ENCODE assay signal across 17 cellular contexts in the genomic region with DNA sequence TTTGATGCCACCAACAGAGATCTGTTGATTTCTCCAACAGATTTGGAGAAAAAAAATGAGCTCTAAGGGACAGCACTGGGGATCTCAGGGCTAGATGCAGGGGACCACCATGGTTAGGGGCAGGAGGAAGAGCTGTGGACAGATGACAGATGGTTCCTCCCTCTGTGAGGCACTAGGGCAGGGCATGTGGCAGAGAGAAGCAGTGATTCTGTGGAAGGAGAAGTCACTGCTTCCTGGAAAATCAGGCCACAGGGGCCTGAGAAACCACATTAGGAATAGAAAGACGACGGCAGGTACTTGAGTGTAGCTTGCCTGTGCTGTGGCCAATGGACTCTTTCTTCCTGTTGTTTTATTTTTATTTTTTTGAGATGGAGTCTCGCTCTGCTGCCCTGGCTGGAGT.
"Had no signal": no experiment of that assay in that cellular context is flagged by ENCODE, and none has a peak within 500 bp of the region (broad histone marks: within the 10 kb centered on the region; RNA-seq: fewer than 3 reads in every experiment).

No MANE protein-coding gene starts in this region.

- DNase-seq: activated CD4-positive, alpha-beta memory T cell treated with anti-CD3 and anti-CD28 coated beads, Interleukin-2, amount 10 ng/mL, durations not matched to agents 7 days and 5 days; activated CD4-positive, alpha-beta T cell treated with anti-CD3 and anti-CD28 coated beads for 48 hours; activated CD4-positive, CD25-positive, alpha-beta regulatory T cell; activated CD8-positive, alpha-beta memory T cell treated with anti-CD3 and anti-CD28 coated beads, Interleukin-2, amount 10 ng/mL, durations not matched to agents 7 days and 5 days; activated naive CD4-positive, alpha-beta T cell; activated naive CD8-positive, alpha-beta T cell treated with anti-CD3 and anti-CD28 coated beads for 36 hours; amniotic stem cell; effector memory CD8-positive, alpha-beta T cell; left cardiac atrium; midbrain; stimulated activated CD4-positive, alpha-beta T cell treated with anti-CD3 and anti-CD28 coated beads, Interleukin-2, amount 100 ng/mL, for 24 hours; transverse colon had no signal

- FAIRE-seq: islet of Langerhans had no signal

- H3K4me3 ChIP-seq: hepatocyte, lung, prostate gland, right atrium auricular region, transverse colon had no signal

- H3K9me3 ChIP-seq: prostate gland, right atrium auricular region, transverse colon had no signal

- H3K27ac ChIP-seq: hepatocyte, prostate gland, right atrium auricular region, transverse colon had no signal

- H3K27me3 ChIP-seq: hepatocyte, right atrium auricular region, transverse colon had no signal

- H3K36me3 ChIP-seq: prostate gland, right atrium auricular region, transverse colon had no signal

- H3K4me1 ChIP-seq: prostate gland, right atrium auricular region, transverse colon had no signal
